Comparison of ENCODE assay signal across 14 cellular contexts in the genomic region with DNA sequence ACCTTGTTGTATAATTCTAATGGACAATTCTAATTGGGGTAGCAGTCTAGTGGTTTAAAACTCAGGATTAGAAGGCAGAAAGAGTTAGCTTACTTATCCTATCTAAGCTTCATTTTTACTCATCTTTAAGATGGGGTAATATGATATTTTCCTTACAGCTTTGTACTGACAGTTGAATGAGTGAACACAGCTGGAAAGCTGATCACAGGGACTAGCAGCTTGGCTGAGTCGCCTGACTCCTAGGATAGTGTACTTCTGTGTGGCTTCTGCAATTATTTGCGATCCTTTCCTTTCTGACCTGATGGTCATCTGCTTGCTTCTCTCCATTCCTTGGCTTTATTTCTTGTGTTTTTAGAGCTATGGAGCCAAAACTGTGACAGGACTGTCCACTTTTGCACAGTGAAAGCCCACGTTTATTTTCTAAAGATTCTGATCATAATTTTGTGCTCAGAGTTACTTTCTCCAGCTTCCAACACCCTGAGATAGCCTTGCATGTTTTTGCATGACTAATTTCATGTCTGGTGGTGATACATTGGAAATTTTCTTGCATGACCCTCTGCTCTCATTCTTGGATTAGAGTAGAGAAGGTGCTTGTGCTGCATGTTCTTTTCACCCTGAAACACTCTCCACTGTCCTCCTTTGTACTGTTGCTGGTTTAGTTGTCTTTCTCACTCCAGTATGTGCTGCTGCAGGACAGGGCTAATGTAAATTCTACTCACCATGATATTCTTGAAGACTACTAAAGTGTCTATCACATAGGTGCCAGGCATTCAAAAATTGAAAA.
DNase-seq lines count a peak whose midpoint lies in the region; ATAC-seq and TF ChIP-seq lines count a peak whose summit lies in the region.
"Had no signal": no experiment of that assay in that cellular context is flagged by ENCODE, and none has a peak within 500 bp of the region (broad histone marks: within the 10 kb centered on the region; RNA-seq: fewer than 3 reads in every experiment).

No MANE protein-coding gene starts in this region.

- H3K27me3 Mint-ChIP-seq in nephron progenitor cell (ENCODE audit: low read depth, poor library complexity), result peaks cover 3% of the 10 kb centered on the region

- H3K9me3 Mint-ChIP-seq in nephron progenitor cell, result no peaks in the 10 kb centered on the region

- H3K4me3 Mint-ChIP-seq in nephron progenitor cell, result no peak overlapping the region

- no peaks in the 10 kb centered on the region for H3K36me3 Mint-ChIP-seq in nephron progenitor cell (ENCODE audit: low read depth)

- TF ChIP-seq CTCF in nephron progenitor cell (IDR thresholded peaks at IDR 0.05), result no peak

- H3K4me1 Mint-ChIP-seq in nephron progenitor cell, result peaks cover 32% of the 10 kb centered on the region

- ATAC-seq in GM18517 (IDR thresholded peaks at IDR 0.05; ENCODE audit: unreplicated experiment), result no peak
- ATAC-seq: K562, lower lobe of right lung, upper lobe of right lung had no signal

- peak overlapping the region; percentile 92 for H3K27ac Mint-ChIP-seq in nephron progenitor cell

- DNase-seq in NCI-H2171 treated with DMSO at 0.1 percent for 48 hours (lab: John Stamatoyannopoulos, UW) (peak; percentile 43), NCI-H2171 (lab: John Stamatoyannopoulos, UW) (no peak), LHCN-M2 (ENCODE audit: low read depth) (peak; percentile 86), dedifferentiated amniotic fluid mesenchymal stem cell (ENCODE audit: extremely low spot score) (peak; percentile 24), nephron progenitor cell (no peak), NCI-H1092 (lab: John Stamatoyannopoulos, UW) (no peak)
- DNase-seq in activated CD8-positive, alpha-beta memory T cell treated with anti-CD3 and anti-CD28 coated beads for 24 hours, result no peak
- DNase-seq: brain microvascular endothelial cell, Caco-2, lower lobe of right lung, ovary, upper lobe of right lung had no signal

Comparison
In these comparisons a context has a peak if more than half of its experiments do, and no peak if none do; other contexts are left out.
1. DNase-seq: peak in NCI-H2171 treated with DMSO at 0.1 percent for 48 hours (single experiment), LHCN-M2 (single experiment) and dedifferentiated amniotic fluid mesenchymal stem cell (single experiment); none in NCI-H2171 (single experiment), nephron progenitor cell (single experiment), NCI-H1092 (single experiment) and activated CD8-positive, alpha-beta memory T cell treated with anti-CD3 and anti-CD28 coated beads for 24 hours (single experiment).